Comparison of ENCODE assay signal across 8 cellular contexts in the genomic region with DNA sequence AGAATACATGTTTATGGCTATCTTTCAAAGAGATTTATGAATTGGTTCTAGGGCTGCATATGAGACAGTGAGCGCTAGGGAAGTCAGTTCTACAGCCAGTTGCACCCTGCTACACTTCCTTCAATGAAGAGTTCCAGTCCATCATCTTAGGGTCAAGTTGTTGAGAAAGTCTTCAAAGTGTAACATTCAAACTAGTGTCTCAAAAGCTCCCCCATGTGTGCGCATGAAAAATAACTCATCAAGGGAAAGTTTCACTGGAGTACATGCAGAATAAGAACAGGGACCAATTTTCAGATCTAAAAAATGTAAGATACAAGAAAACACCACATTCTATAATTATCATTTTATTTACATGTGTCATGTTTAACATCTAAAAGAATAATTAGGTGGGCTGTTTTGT.
A peak's percentile ranks its signal among the peaks of the same experiment; 100 is the strongest.
DNase-seq lines count a peak whose midpoint lies in the region; ATAC-seq and TF ChIP-seq lines count a peak whose summit lies in the region.

No MANE protein-coding gene starts in this region.

- no TSS peak for BruUV-seq in Panc1 (replicated peaks; lab: Mats Ljungman, UMichigan)

- peaks cover 27% of the 10 kb centered on the region for H3K4me1 Mint-ChIP-seq in GM23338

- no peak overlapping the region for H2AFZ ChIP-seq in GM23338

- H3K4me1 ChIP-seq in GM23338 (ENCODE audit: insufficient read depth) (peaks cover 6% of the 10 kb centered on the region), Panc1 (ENCODE audit: control insufficient read depth, insufficient read depth, low read length) (no peaks in the 10 kb centered on the region), gastroesophageal sphincter (peaks cover 0 to 42% (median 0%) of the 10 kb centered on the region in 3 donors)

- DNase-seq in Caki2 (ENCODE audit: low read depth), result peak; percentile 23
- peak; percentile 20 for DNase-seq in GM23338 (ENCODE audit: low spot score)
- DNase-seq in Panc1 (ENCODE audit: low read depth, low spot score), result peak; percentile 4
- DNase-seq in Right ventricle myocardium superior, result no peak
- no peak for DNase-seq in GM19238 (ENCODE audit: insufficient read length, low spot score)

- CTCF ChIA-PET in Panc1 (lab: Charles Lee), result no interaction called here

- H3K27me3 ChIP-seq in GM23338 (ENCODE audit: insufficient read depth) (no peaks in the 10 kb centered on the region), Panc1 (ENCODE audit: control insufficient read depth, insufficient read depth, low read length) (no peaks in the 10 kb centered on the region), gastroesophageal sphincter (no peaks in the 10 kb centered on the region)

- H3K36me3 ChIP-seq in GM23338 (ENCODE audit: insufficient read depth) (no peaks in the 10 kb centered on the region), Panc1 (ENCODE audit: control insufficient read depth, insufficient read depth, low read length) (no peaks in the 10 kb centered on the region), gastroesophageal sphincter (no peaks in the 10 kb centered on the region)

- no peaks in the 10 kb centered on the region for H3F3A ChIP-seq in GM23338 (replicated peaks; ENCODE audit: low read depth)

- 0 out of 2 replicates have a peak, but pooled peaks cover 5% of the 10 kb centered on the region for H3K9me2 ChIP-seq in GM23338 (ENCODE audit: insufficient read depth)

- WGBS in gastroesophageal sphincter (ENCODE audit: low coverage in 1 of 2), 2 donors, result 20 to 34% methylated on average over 1 to 2 of the region's 2 CpGs

- no peak overlapping the region for H3K27ac Mint-ChIP-seq in GM23338

- no peak overlapping the region for H3K4me2 ChIP-seq in GM23338

- no peaks in the 10 kb centered on the region for H4K20me1 ChIP-seq in GM23338 (replicated peaks; ENCODE audit: insufficient read depth)

- in situ Hi-C loops in Caki2 (cut with HindIII; ENCODE audit: low pct_unique_long_range_greater_than_20kb, low sequenced_read_pairs), result no loop called here
- in situ Hi-C loops in Panc1 (cut with HindIII; ENCODE audit: low pct_unique_long_range_greater_than_20kb, low sequenced_read_pairs), result no loop called here

- H3K9me3 ChIP-seq in Panc1 (ENCODE audit: control insufficient read depth, insufficient read depth, low read depth, low read length) (no peaks in the 10 kb centered on the region), gastroesophageal sphincter (no peaks in the 10 kb centered on the region)

- no peak for TF ChIP-seq EP300 in gastroesophageal sphincter (IDR thresholded peaks at IDR 0.05)

- intact Hi-C loops in Panc1 (cut with micrococcal nuclease; ENCODE audit: unreplicated experiment) (loop anchor here (2.0 kb wide), 1 partner anchor 570 kb away; no protein-coding TSS in a partner anchor), Right ventricle myocardium superior (cut with DNase I) (no loop called here)

- no peaks in the 10 kb centered on the region for H3K9me3 Mint-ChIP-seq in GM23338

- H3K4me3 ChIP-seq in GM23338, result no peak overlapping the region
- H3K4me3 ChIP-seq in Panc1 (ENCODE audit: low read depth in 2 of 2, low read length in 2 of 2), result no peak overlapping the region
- no peak overlapping the region for H3K4me3 ChIP-seq in gastroesophageal sphincter

- POLR2A ChIA-PET in Panc1 (lab: Charles Lee), result no interaction called here

- H3K36me3 Mint-ChIP-seq in GM23338 (ENCODE audit: low read depth), result no peaks in the 10 kb centered on the region

- no peak overlapping the region for H3K4me3 Mint-ChIP-seq in GM23338

- no peak overlapping the region for H3K27ac ChIP-seq in GM23338 (ENCODE audit: low read depth)
- H3K27ac ChIP-seq in Panc1 (ENCODE audit: low read length), result no peak overlapping the region
- H3K27ac ChIP-seq in gastroesophageal sphincter, result peak overlapping the region in 2 of 4 donors; percentile 13 to 49

- peaks cover 2% of the 10 kb centered on the region for H3K27me3 Mint-ChIP-seq in GM23338 (ENCODE audit: insufficient read depth, low read depth, poor library complexity)

- no peak for TF ChIP-seq POLR2A in gastroesophageal sphincter (IDR thresholded peaks at IDR 0.05)

- TF ChIP-seq CTCF in GM23338 (conservative IDR thresholded peaks at IDR 0.05; ENCODE audit: low read depth in 2 of 2), result peak; percentile 43 to 52
- peak; percentile 45; the same call in 1 of the 2 replicates for TF ChIP-seq CTCF in Panc1 (IDR thresholded peaks at IDR 0.05)
- TF ChIP-seq CTCF in gastroesophageal sphincter (IDR thresholded peaks at IDR 0.05), result peak in 3 of 4 experiments; percentile 48 to 54 (median 49)

- ATAC-seq in GM23338 (no peak), Panc1 (no peak), gastroesophageal sphincter (no peak), HG02852 (IDR thresholded peaks at IDR 0.05; ENCODE audit: unreplicated experiment) (no peak), GM18519 (IDR thresholded peaks at IDR 0.05; ENCODE audit: low FRiP score, unreplicated experiment) (no peak), Right ventricle myocardium superior (ENCODE audit: poor library complexity) (no peak)

- H3K79me2 ChIP-seq in GM23338 (replicated peaks; ENCODE audit: insufficient read depth), result no peaks in the 10 kb centered on the region

TF ChIP-seq in GM23338, 12 proteins besides CTCF, POLR2A, EP300 and RAD21 (continues in another document):
- TF ChIP-seq CREB1 (CRISPR knock-in tag; IDR thresholded peaks at IDR 0.05; ENCODE audit: low read depth) (no peak), STAT1 (IDR thresholded peaks at IDR 0.05; ENCODE audit: unreplicated experiment) (no peak), POLR2AphosphoS5 (IDR thresholded peaks at IDR 0.05; ENCODE audit: low read depth) (no peak), REST (IDR thresholded peaks at IDR 0.05; ENCODE audit: unreplicated experiment) (no peak), ETS1 (IDR thresholded peaks at IDR 0.05) (no peak), EZH2phosphoT487 (IDR thresholded peaks at IDR 0.05; ENCODE audit: unreplicated experiment) (no peak), ZNF331 (CRISPR knock-in tag; IDR thresholded peaks at IDR 0.05; ENCODE audit: low read depth) (no peak), NANOG (IDR thresholded peaks at IDR 0.05; ENCODE audit: borderline replicate concordance) (no peak)

Comparison
In these comparisons a context has a peak if more than half of its experiments do, and no peak if none do; other contexts are left out.
1. DNase-seq: peak in Caki2 (single experiment), GM23338 (single experiment) and Panc1 (single experiment); none in Right ventricle myocardium superior (single experiment) and GM19238 (single experiment).
2. Peak in every context shown above with its lines, with median percentiles within 50 percentile points of each other: CTCF ChIP-seq.